In genomic region chr6:56292505-56293181, GRCh38 we compare ENCODE assay signal across 8 cellular contexts. TPM values are rescaled to one million over a fixed set of nuclear protein-coding genes. Genes with fewer than 3 reads are reported as not detected.
A peak's percentile ranks its signal among the peaks of the same experiment; 100 is the strongest.
DNase-seq lines count a peak whose midpoint lies in the region; TF ChIP-seq lines count a peak whose summit lies in the region.

No MANE protein-coding gene starts in this region.

- H3K27me3 Mint-ChIP-seq in nephron (ENCODE audit: low read depth) = peaks cover 3% of the 10 kb centered on the region
- peaks cover 0 to 2% (median 0%) of the 10 kb centered on the region in 3 donors for H3K27me3 Mint-ChIP-seq in immature natural killer cell (ENCODE audit: low read depth in 3 of 3)

- no peaks in the 10 kb centered on the region for H3K36me3 Mint-ChIP-seq in nephron (ENCODE audit: low read depth)
- no peaks in the 10 kb centered on the region for H3K36me3 Mint-ChIP-seq in immature natural killer cell

- H3K4me1 Mint-ChIP-seq in nephron (peaks cover 11% of the 10 kb centered on the region), immature natural killer cell (no peaks in the 10 kb centered on the region)

- peaks cover 7% of the 10 kb centered on the region for H3K9me3 Mint-ChIP-seq in nephron
- H3K9me3 Mint-ChIP-seq in immature natural killer cell = peaks cover 0 to 7% (median 0%) of the 10 kb centered on the region in 6 donors

- 0 out of 3 replicates have a peak, but pooled peaks have one; percentile 24 for TF ChIP-seq CTCF in GM12872 (IDR thresholded peaks at IDR 0.05; ENCODE audit: insufficient read depth, low read depth, low read length)
- TF ChIP-seq CTCF in LNCaP clone FGC (IDR thresholded peaks at IDR 0.05; ENCODE audit: control insufficient read depth, extremely low read depth, insufficient read depth) = peak; percentile 68
- TF ChIP-seq CTCF in epithelial cell of proximal tubule (conservative IDR thresholded peaks at IDR 0.05; ENCODE audit: low read depth, low read length) = peak; percentile 72
- TF ChIP-seq CTCF in nephron (IDR thresholded peaks at IDR 0.05; ENCODE audit: unreplicated experiment in 3 of 3) = peak; percentile 58 to 81 (median 64)

- peak overlapping the region in 2 of 3 experiments; percentile 83 to 84 for H3K27ac Mint-ChIP-seq in nephron
- H3K27ac Mint-ChIP-seq in immature natural killer cell = no peak overlapping the region

- peak; percentile 30 for DNase-seq in LNCaP clone FGC (ENCODE audit: low read depth)
- peak; percentile 67 for DNase-seq in RKO (ENCODE audit: low spot score)
- peak; percentile 45 for DNase-seq in epithelial cell of proximal tubule (ENCODE audit: low read depth)
- no peak for DNase-seq in T-helper 2 cell
- DNase-seq in activated CD4-positive, alpha-beta T cell treated with anti-CD3 and anti-CD28 coated beads, Interleukin-2, amount 50 U/mL, for 1 hour = no peak
- no peak for DNase-seq in immature natural killer cell

- H3K4me3 ChIP-seq in LNCaP clone FGC (ENCODE audit: low read depth, low read length) (no peak overlapping the region), epithelial cell of proximal tubule (ENCODE audit: low read depth, low read length) (no peak overlapping the region)

- H3K4me3 Mint-ChIP-seq in nephron (peak overlapping the region in 1 of 3 experiments; percentile 26), immature natural killer cell (no peak overlapping the region)

RNA-seq across cellular contexts. Expression of gene COL21A1, which starts 45.3 kb away (rescaled TPM):
- total RNA-seq in epithelial cell of proximal tubule = not detected in 2 replicates
- not detected for polyA plus RNA-seq in immature natural killer cell

Comparison
In these comparisons a context has a peak if more than half of its experiments do, and no peak if none do; other contexts are left out.
1. DNase-seq: peak in LNCaP clone FGC (single experiment), RKO (single experiment) and epithelial cell of proximal tubule (single experiment); none in T-helper 2 cell (0 of 5), activated CD4-positive, alpha-beta T cell treated with anti-CD3 and anti-CD28 coated beads, Interleukin-2, amount 50 U/mL, for 1 hour (single experiment) and immature natural killer cell (0 of 3).
2. H3K27ac Mint-ChIP-seq: peak in nephron (2 of 3); none in immature natural killer cell (0 of 6).
3. Peak in every context shown above with its lines, with median percentiles within 50 percentile points of each other: CTCF ChIP-seq.